Comparison of ENCODE assay signal across 8 cellular contexts in genomic region chr7:4774804-4775280, GRCh38. TPM values are rescaled to one million over a fixed set of nuclear protein-coding genes. Genes with fewer than 3 reads are reported as not detected.
DNase-seq lines count a peak whose midpoint lies in the region; ATAC-seq and TF ChIP-seq lines count a peak whose summit lies in the region.

No MANE protein-coding gene starts in this region.

- peak overlapping the region; percentile 93 for H3K27ac Mint-ChIP-seq in activated T-cell treated with anti-CD3 and anti-CD28 coated beads, Interleukin-2, amount 50 U/mL, for 72 hours

- H3K4me3 ChIP-seq in psoas muscle, result peak overlapping the region; percentile 97

- H3K27ac ChIP-seq in KOPT-K1 (ENCODE audit: low read depth, low read length, poor library complexity, severe bottlenecking) (peak overlapping the region; percentile 83), psoas muscle (peak overlapping the region; percentile 96)

- no peaks in the 10 kb centered on the region for H3K9me3 ChIP-seq in KOPT-K1 (ENCODE audit: insufficient read depth, low read length, poor library complexity, severe bottlenecking)
- H3K9me3 ChIP-seq in psoas muscle, result no peaks in the 10 kb centered on the region

- peak; percentile 71 for DNase-seq in activated CD8-positive, alpha-beta memory T cell treated with anti-CD3 and anti-CD28 coated beads, Interleukin-2, amount 50 U/mL, for 48 hours
- DNase-seq in activated CD8-positive, alpha-beta memory T cell treated with anti-CD3 and anti-CD28 coated beads for 24 hours, result no peak
- DNase-seq in activated T-cell treated with anti-CD3 and anti-CD28 coated beads, Interleukin-2, amount 50 U/mL, for 72 hours, result peak in 1 of 2 donors; percentile 47
- DNase-seq in Right ventricle myocardium superior (peak; percentile 61), psoas muscle (no peak), NCI-H187 treated with DMSO at 0.1 percent for 48 hours (lab: John Stamatoyannopoulos, UW) (no peak)

- peaks cover 11% of the 10 kb centered on the region for H3K4me1 ChIP-seq in psoas muscle

- TF ChIP-seq CTCF in psoas muscle (IDR thresholded peaks at IDR 0.05), result no peak

- no peaks in the 10 kb centered on the region for H3K27me3 ChIP-seq in psoas muscle (ENCODE audit: insufficient read depth in 3 of 3, low read length in 2 of 3)

- peak overlapping the region; percentile 93 to 98 for H3K4me3 Mint-ChIP-seq in activated T-cell treated with anti-CD3 and anti-CD28 coated beads, Interleukin-2, amount 50 U/mL, for 72 hours

- H3K27me3 Mint-ChIP-seq in activated T-cell treated with anti-CD3 and anti-CD28 coated beads, Interleukin-2, amount 50 U/mL, for 72 hours (ENCODE audit: low read depth), result no peaks in the 10 kb centered on the region

- H3K4me1 Mint-ChIP-seq in activated T-cell treated with anti-CD3 and anti-CD28 coated beads, Interleukin-2, amount 50 U/mL, for 72 hours (ENCODE audit: low read depth), result peaks cover 48% of the 10 kb centered on the region

- 1 to 3% (median 1%) methylated on average over 22 of the region's 22 CpGs for WGBS in psoas muscle, 3 donors

- intact Hi-C loops in Right ventricle myocardium superior (cut with DNase I) (no loop called here), psoas muscle (cut with DNase I) (loop anchor here in 1 of 2 donors (2.0 kb wide), 1 partner anchor 24 kb away; no protein-coding TSS in a partner anchor)

- ATAC-seq in GM21786 (IDR thresholded peaks at IDR 0.05; ENCODE audit: unreplicated experiment), result peak; percentile 26
- ATAC-seq in activated T-cell treated with anti-CD3 and anti-CD28 coated beads, Interleukin-2, amount 50 U/mL, for 72 hours (replicated peaks in 1 of 2), result peak; percentile 36 to 38
- ATAC-seq in Right ventricle myocardium superior (ENCODE audit: poor library complexity), result peak; percentile 40
- ATAC-seq in psoas muscle, result peak; percentile 14 to 36 (median 24)

- H3K36me3 ChIP-seq in KOPT-K1 (ENCODE audit: insufficient read depth, low read length) (peaks cover 23% of the 10 kb centered on the region), psoas muscle (ENCODE audit: insufficient read depth in 1 of 2, low read depth in 1 of 2) (peaks cover 0 to 13% of the 10 kb centered on the region in 2 donors)

- no peaks in the 10 kb centered on the region for H3K9me3 Mint-ChIP-seq in activated T-cell treated with anti-CD3 and anti-CD28 coated beads, Interleukin-2, amount 50 U/mL, for 72 hours

- peaks cover 0 to 3% of the 10 kb centered on the region in 2 donors for H3K36me3 Mint-ChIP-seq in activated T-cell treated with anti-CD3 and anti-CD28 coated beads, Interleukin-2, amount 50 U/mL, for 72 hours (ENCODE audit: insufficient read depth in 2 of 2)

RNA-seq across cellular contexts. Expression of gene AP5Z1, which starts 0.6 kb away (rescaled TPM):
- 10 to 100 TPM; 38.1 to 39.0 TPM for total RNA-seq in activated T-cell treated with anti-CD3 and anti-CD28 coated beads, Interleukin-2, amount 50 U/mL, for 72 hours
- 12.7 TPM for total RNA-seq in Right ventricle myocardium superior
- total RNA-seq in psoas muscle, result 10 to 100 TPM in 1 of 4 donors, 1 to 10 TPM in 3; 6.6 to 20.1 (median 8.7) TPM
- polyA plus RNA-seq in psoas muscle, result 10 to 100 TPM; 12.1 to 19.2 (median 15.2) TPM

Comparison
In these comparisons a context has a peak if more than half of its experiments do, and no peak if none do; other contexts are left out.
1. DNase-seq: peak in activated CD8-positive, alpha-beta memory T cell treated with anti-CD3 and anti-CD28 coated beads, Interleukin-2, amount 50 U/mL, for 48 hours (single experiment) and Right ventricle myocardium superior (single experiment); none in activated CD8-positive, alpha-beta memory T cell treated with anti-CD3 and anti-CD28 coated beads for 24 hours (single experiment), psoas muscle (0 of 2) and NCI-H187 treated with DMSO at 0.1 percent for 48 hours (single experiment).
2. Peak in every context shown above with its lines, with median percentiles within 50 percentile points of each other: ATAC-seq.